Comparison of ENCODE assay signal across 31 cellular contexts in genomic region chr1:202979459-202979858, GRCh38. TPM values are rescaled to one million over a fixed set of nuclear protein-coding genes. Genes with fewer than 3 reads are reported as not detected.
DNase-seq lines count a peak whose midpoint lies in the region; ATAC-seq, FAIRE-seq and TF ChIP-seq lines count a peak whose summit lies in the region.
"Had no signal": no experiment of that assay in that cellular context is flagged by ENCODE, and none has a peak within 500 bp of the region (broad histone marks: within the 10 kb centered on the region; RNA-seq: fewer than 3 reads in every experiment).

No MANE protein-coding gene starts in this region.

- ATAC-seq in K562 (no peak), Right ventricle myocardium superior (ENCODE audit: poor library complexity) (no peak)
- ATAC-seq: A549; CD8-positive, alpha-beta T cell had no signal

- BruUV-seq in K562 (replicated peaks; lab: Mats Ljungman, UMichigan): no TSS peak

- no peaks in the 10 kb centered on the region for H3K9me1 ChIP-seq in K562 (ENCODE audit: control insufficient read depth, insufficient read depth, low read length)

- no peaks in the 10 kb centered on the region for H3K27me3 ChIP-seq in BLaER1
- H3K27me3 ChIP-seq in BLaER1 treated with 17β-estradiol and CSF1 and Interleukin-3, amounts not matched to agents 10 nM and 100 nM: no peaks in the 10 kb centered on the region
- peaks cover 4 to 11% of the 10 kb centered on the region in 2 experiments; a peak in 2 of 5 replicates for H3K27me3 ChIP-seq in K562 (ENCODE audit: control insufficient read depth in 2 of 2, insufficient read depth in 2 of 2, low read length in 2 of 2)

- no peaks in the 10 kb centered on the region for H4K20me1 ChIP-seq in BLaER1
- no peaks in the 10 kb centered on the region for H4K20me1 ChIP-seq in BLaER1 treated with 17β-estradiol and CSF1 and Interleukin-3, amounts not matched to agents 10 nM and 100 nM
- no peaks in the 10 kb centered on the region for H4K20me1 ChIP-seq in K562 (replicated peaks; ENCODE audit: control insufficient read depth, insufficient read depth, low read length)

- H3K36me3 ChIP-seq in BLaER1 (no peaks in the 10 kb centered on the region), K562 (ENCODE audit: control insufficient read depth, insufficient read depth, low read length) (no peaks in the 10 kb centered on the region)
- H3K36me3 ChIP-seq in BLaER1 treated with 17β-estradiol and CSF1 and Interleukin-3, amounts not matched to agents 10 nM and 100 nM: no peaks in the 10 kb centered on the region
- H3K36me3 ChIP-seq: BE2C had no signal

- no peak for TF ChIP-seq EP300 in K562 (IDR thresholded peaks at IDR 0.05; ENCODE audit: low read length)

- no peak for TF ChIP-seq RAD21 in K562 (CRISPR knock-in tag; conservative IDR thresholded peaks at IDR 0.05 in 1 of 2, IDR thresholded peaks at IDR 0.05 in 1 of 2)

- H3K9me3 ChIP-seq in BLaER1 (peaks cover 12% of the 10 kb centered on the region), K562 (replicated peaks; ENCODE audit: control insufficient read depth, insufficient read depth, low read depth, low read length) (no peaks in the 10 kb centered on the region)
- H3K9me3 ChIP-seq in BLaER1 treated with 17β-estradiol and CSF1 and Interleukin-3, amounts not matched to agents 10 nM and 100 nM (replicated peaks in 1 of 11): peaks cover 0 to 21% (median 10%) of the 10 kb centered on the region in 11 experiments; a peak in 16 of 22 replicates
- H3K9me3 ChIP-seq: A549, BE2C, Caco-2 had no signal

- no peak overlapping the region for H3K9ac ChIP-seq in BLaER1
- no peak overlapping the region for H3K9ac ChIP-seq in BLaER1 treated with 17β-estradiol and CSF1 and Interleukin-3, amounts not matched to agents 10 nM and 100 nM
- H3K9ac ChIP-seq in K562 (ENCODE audit: insufficient read depth in 1 of 2, low read depth in 2 of 2, low read length in 2 of 2): no peak overlapping the region

- in situ Hi-C loops in K562 (cut with MboI): no loop called here

- H3K4me1 ChIP-seq in BLaER1 (peaks cover 41% of the 10 kb centered on the region), K562 (replicated peaks in 1 of 2; ENCODE audit: control insufficient read depth in 2 of 2, insufficient read depth in 2 of 2, low read length in 2 of 2) (peaks cover 0 to 4% of the 10 kb centered on the region in 2 experiments; a peak in 2 of 5 replicates)
- peaks cover 10 to 37% (median 31%) of the 10 kb centered on the region in 10 experiments for H3K4me1 ChIP-seq in BLaER1 treated with 17β-estradiol and CSF1 and Interleukin-3, amounts not matched to agents 10 nM and 100 nM
- H3K4me1 ChIP-seq: A549, BE2C, Caco-2 had no signal

- no peak overlapping the region for H2AFZ ChIP-seq in K562 (ENCODE audit: low read depth, low read length)

- DNase-seq in K562 (ENCODE audit: extremely low read depth in 1 of 4, low spot score in 3 of 4) (peak in 1 of 4 experiments; percentile 8), NCI-H2029 treated with DMSO at 0.1 percent for 48 hours (lab: John Stamatoyannopoulos, UW) (no peak), Right ventricle myocardium superior (no peak)
- DNase-seq in activated naive CD4-positive, alpha-beta T cell (lab: John Stamatoyannopoulos, UW): no peak
- DNase-seq: 8988T; ACHN; AML-193; BE2C; C1 segment of cervical spinal cord; Caco-2; Calu3; CD4-positive, alpha-beta memory T cell; CD4-positive, alpha-beta T cell; CD4-positive, CD25-positive, alpha-beta regulatory T cell; CD8-positive, alpha-beta memory T cell; CD8-positive, alpha-beta T cell; COR-L47; DMS 273 treated with DMSO at 0.1 percent for 48 hours; DMS153; DMS53; DMS79; DMS79 treated with DMSO at 0.1 percent for 48 hours; DND-41; EL had no signal

- no peak for FAIRE-seq in K562 (lab: Jason Lieb, UNC)
- FAIRE-seq: A204.1, A549, D721Med had no signal

- H3K4me2 ChIP-seq in BLaER1: peak overlapping the region; percentile 67
- peak overlapping the region in 8 of 11 experiments; percentile 44 to 69 (median 64); a peak in 15 of 22 replicates for H3K4me2 ChIP-seq in BLaER1 treated with 17β-estradiol and CSF1 and Interleukin-3, amounts not matched to agents 10 nM and 100 nM
- no peak overlapping the region for H3K4me2 ChIP-seq in K562 (ENCODE audit: insufficient read depth, low read length)
- H3K4me2 ChIP-seq: A549 had no signal

- H3K4me3 ChIP-seq in BLaER1 (no peak overlapping the region), K562 (no peak overlapping the region)
- no peak overlapping the region for H3K4me3 ChIP-seq in BLaER1 treated with 17β-estradiol and CSF1 and Interleukin-3, amounts not matched to agents 10 nM and 100 nM
- H3K4me3 ChIP-seq: A549 had no signal

- no peak for TF ChIP-seq CTCF in K562 (IDR thresholded peaks at IDR 0.05 in 2 of 3, conservative IDR thresholded peaks at IDR 0.05 in 1 of 3; ENCODE audit: insufficient read depth in 2 of 3, low read depth in 1 of 3, low read length in 3 of 3)

- TF ChIP-seq POLR2A in K562 (conservative IDR thresholded peaks at IDR 0.05): no peak

- 4% methylated on average over 2 of the region's 2 CpGs for WGBS in K562 (ENCODE audit: insufficient coverage, low coverage, missing lambda C conversion rate)

- CTCF ChIA-PET in K562 (lab: Yijun Ruan, JAX; ENCODE audit: low intra/inter-chr PET ratio): no interaction called here

- intact Hi-C loops in K562 (cut with micrococcal nuclease): no loop called here
- intact Hi-C loops in Right ventricle myocardium superior (cut with DNase I): no loop called here

- H3K27ac ChIP-seq in BLaER1: peak overlapping the region; percentile 2; the same call in 1 of the 2 replicates
- peak overlapping the region in 1 of 11 experiments; percentile 9; a peak in 1 of 22 replicates for H3K27ac ChIP-seq in BLaER1 treated with 17β-estradiol and CSF1 and Interleukin-3, amounts not matched to agents 10 nM and 100 nM
- no peak overlapping the region for H3K27ac ChIP-seq in K562 (ENCODE audit: extremely low read depth, low read depth, low read length)
- H3K27ac ChIP-seq: 22Rv1, A549, C4-2B had no signal

- no peaks in the 10 kb centered on the region for H3K79me2 ChIP-seq in K562 (ENCODE audit: control insufficient read depth, insufficient read depth, low read length)

- POLR2A ChIA-PET in K562 (lab: Yijun Ruan, JAX): interaction anchor here (0.9 kb wide), 1 partner anchor 12 kb away, joined by 5 read pairs; no protein-coding TSS in a partner anchor

RNA-seq across cellular contexts. Expression of gene CYB5R1, which starts 12.4 kb away (rescaled TPM):
- 95.0 and 159 TPM in 2 replicates for total RNA-seq in K562 (2011; cell fraction: chromatin; rRNA removed; ENCODE audit: low replicate concordance)
- 139 and 149 TPM in 2 replicates for total RNA-seq in K562 (2011; cell fraction: nucleolus; rRNA removed)
- total RNA-seq in K562 (2011; cell fraction: nucleoplasm; rRNA removed): 123 and 126 TPM in 2 replicates
- total RNA-seq in K562 (2014; rRNA removed) (42.8 and 48.3 TPM in 2 replicates), K562 (2014; rRNA removed; fragmentation: Illumina TruSeq; extraction: Trizol) (34.4 and 34.6 TPM in 2 replicates), K562 (2015; rRNA removed; fragmentation: Illumina TruSeq; extraction: Trizol) (32.2 and 32.3 TPM in 2 replicates), K562 (2021) (38.8 and 41.1 TPM in 2 replicates), Right ventricle myocardium superior (118 TPM)
- polyA plus RNA-seq in K562 (2011; rRNA removed) (29.0 and 35.8 TPM in 2 replicates), K562 (2014; fragmentation: Illumina TruSeq; extraction: Trizol) (46.6 and 48.6 TPM in 2 replicates), K562 (2014; fragmentation: Nextera tagmentation; extraction: Ambion mirVana) (10 to 100 TPM; 10.6 to 14.3 TPM), K562 (2014; rRNA removed) (30.6 and 47.9 TPM in 2 replicates)
- polyA plus RNA-seq in K562 (2011; cell fraction: cytosol; rRNA removed): 22.3 and 33.8 TPM in 2 replicates
- polyA plus RNA-seq in K562 (2011; cell fraction: nucleus; rRNA removed): 90.4 and 107 TPM in 2 replicates
- polyA plus RNA-seq in K562 (2012): 41.2 and 48.6 TPM in 2 replicates
- 24.2 and 35.7 TPM in 2 replicates for polyA minus RNA-seq in K562 (2011; rRNA and poly(A)+ RNA removed)
- 9.0 and 16.4 TPM in 2 replicates for polyA minus RNA-seq in K562 (2011; cell fraction: cytosol; rRNA and poly(A)+ RNA removed)
- 38.1 and 46.9 TPM in 2 replicates for polyA minus RNA-seq in K562 (2011; cell fraction: nucleus; rRNA and poly(A)+ RNA removed)

RNA-seq across cellular contexts. Expression of gene ADIPOR1, which starts 21.3 kb away (rescaled TPM):
- 104 TPM in 2 replicates for total RNA-seq in K562 (2011; cell fraction: chromatin; rRNA removed; ENCODE audit: low replicate concordance)
- 116 and 121 TPM in 2 replicates for total RNA-seq in K562 (2011; cell fraction: nucleolus; rRNA removed)
- total RNA-seq in K562 (2011; cell fraction: nucleoplasm; rRNA removed): 166 and 246 TPM in 2 replicates
- 100 and 120 TPM in 2 replicates for total RNA-seq in K562 (2014; rRNA removed)
- total RNA-seq in K562 (2014; rRNA removed; fragmentation: Illumina TruSeq; extraction: Trizol): 110 and 117 TPM in 2 replicates
- total RNA-seq in K562 (2015; rRNA removed; fragmentation: Illumina TruSeq; extraction: Trizol): 93.3 and 101 TPM in 2 replicates
- 95.2 and 96.1 TPM in 2 replicates for total RNA-seq in K562 (2021)
- 217 and 228 TPM in 2 replicates for polyA plus RNA-seq in K562 (2011; rRNA removed)
- polyA plus RNA-seq in K562 (2011; cell fraction: cytosol; rRNA removed): 160 and 243 TPM in 2 replicates
- 97.3 and 132 TPM in 2 replicates for polyA plus RNA-seq in K562 (2011; cell fraction: nucleus; rRNA removed)
- 71.4 and 117 TPM in 2 replicates for polyA plus RNA-seq in K562 (2012)
- 137 and 172 TPM in 2 replicates for polyA plus RNA-seq in K562 (2014; fragmentation: Illumina TruSeq; extraction: Trizol)
- polyA plus RNA-seq in K562 (2014; fragmentation: Nextera tagmentation; extraction: Ambion mirVana): 10 to 100 TPM; 29.0 to 33.4 TPM
- polyA plus RNA-seq in K562 (2014; rRNA removed): 92.6 and 126 TPM in 2 replicates
- polyA minus RNA-seq in K562 (2011; rRNA and poly(A)+ RNA removed): 245 and 292 TPM in 2 replicates
- 94.3 and 109 TPM in 2 replicates for polyA minus RNA-seq in K562 (2011; cell fraction: cytosol; rRNA and poly(A)+ RNA removed)
- 22.8 and 40.0 TPM in 2 replicates for polyA minus RNA-seq in K562 (2011; cell fraction: nucleus; rRNA and poly(A)+ RNA removed)
- total RNA-seq in Right ventricle myocardium superior: 76.6 TPM

RNA-seq across cellular contexts. Expression of gene TMEM183A, which starts 27.7 kb away (rescaled TPM):
- 131 and 149 TPM in 2 replicates for total RNA-seq in K562 (2011; cell fraction: chromatin; rRNA removed; ENCODE audit: low replicate concordance)
- total RNA-seq in K562 (2011; cell fraction: nucleolus; rRNA removed): 80.0 and 91.2 TPM in 2 replicates
- total RNA-seq in K562 (2011; cell fraction: nucleoplasm; rRNA removed): 117 and 162 TPM in 2 replicates
- total RNA-seq in K562 (2014; rRNA removed) (119 and 136 TPM in 2 replicates), K562 (2014; rRNA removed; fragmentation: Illumina TruSeq; extraction: Trizol) (127 and 136 TPM in 2 replicates), K562 (2015; rRNA removed; fragmentation: Illumina TruSeq; extraction: Trizol) (114 TPM in 2 replicates), K562 (2021) (124 and 143 TPM in 2 replicates), Right ventricle myocardium superior (21.8 TPM)
- polyA plus RNA-seq in K562 (2011; rRNA removed) (166 and 180 TPM in 2 replicates), K562 (2014; fragmentation: Illumina TruSeq; extraction: Trizol) (144 and 190 TPM in 2 replicates), K562 (2014; fragmentation: Nextera tagmentation; extraction: Ambion mirVana) (10 to 100 TPM; 23.4 to 31.8 TPM), K562 (2014; rRNA removed) (124 and 139 TPM in 2 replicates)
- 195 and 277 TPM in 2 replicates for polyA plus RNA-seq in K562 (2011; cell fraction: cytosol; rRNA removed)
- polyA plus RNA-seq in K562 (2011; cell fraction: nucleus; rRNA removed): 226 and 265 TPM in 2 replicates
- 81.2 and 82.1 TPM in 2 replicates for polyA plus RNA-seq in K562 (2012)
- polyA minus RNA-seq in K562 (2011; rRNA and poly(A)+ RNA removed): 195 and 208 TPM in 2 replicates
- 63.5 and 86.2 TPM in 2 replicates for polyA minus RNA-seq in K562 (2011; cell fraction: cytosol; rRNA and poly(A)+ RNA removed)
- polyA minus RNA-seq in K562 (2011; cell fraction: nucleus; rRNA and poly(A)+ RNA removed): 54.9 and 85.7 TPM in 2 replicates

RNA-seq across cellular contexts. Expression of gene PPFIA4, which starts 46.8 kb away (rescaled TPM):
- 88.7 and 176 TPM in 2 replicates for total RNA-seq in K562 (2011; cell fraction: chromatin; rRNA removed; ENCODE audit: low replicate concordance)
- total RNA-seq in K562 (2011; cell fraction: nucleolus; rRNA removed): 60.7 and 63.9 TPM in 2 replicates
- 62.3 and 64.9 TPM in 2 replicates for total RNA-seq in K562 (2011; cell fraction: nucleoplasm; rRNA removed)
- 0.94 and 1.00 TPM in 2 replicates for total RNA-seq in K562 (2014; rRNA removed)
- total RNA-seq in K562 (2014; rRNA removed; fragmentation: Illumina TruSeq; extraction: Trizol): 0.22 and 0.36 TPM in 2 replicates
- 0.43 and 0.60 TPM in 2 replicates for total RNA-seq in K562 (2015; rRNA removed; fragmentation: Illumina TruSeq; extraction: Trizol)
- 1.9 and 2.0 TPM in 2 replicates for total RNA-seq in K562 (2021)
- polyA plus RNA-seq in K562 (2011; rRNA removed): 12.0 and 15.5 TPM in 2 replicates
- polyA plus RNA-seq in K562 (2011; cell fraction: cytosol; rRNA removed): 4.9 and 6.3 TPM in 2 replicates
- 133 and 139 TPM in 2 replicates for polyA plus RNA-seq in K562 (2011; cell fraction: nucleus; rRNA removed)
- polyA plus RNA-seq in K562 (2012): 3.8 and 4.7 TPM in 2 replicates
- polyA plus RNA-seq in K562 (2014; fragmentation: Illumina TruSeq; extraction: Trizol): 0.69 and 0.70 TPM in 2 replicates
- polyA plus RNA-seq in K562 (2014; fragmentation: Nextera tagmentation; extraction: Ambion mirVana): under 1 TPM; 0.07 to 0.08 TPM
- polyA plus RNA-seq in K562 (2014; rRNA removed): 1.2 and 5.3 TPM in 2 replicates
- 5.5 and 9.7 TPM in 2 replicates for polyA minus RNA-seq in K562 (2011; rRNA and poly(A)+ RNA removed)
- 5.2 and 6.8 TPM in 2 replicates for polyA minus RNA-seq in K562 (2011; cell fraction: cytosol; rRNA and poly(A)+ RNA removed)
- polyA minus RNA-seq in K562 (2011; cell fraction: nucleus; rRNA and poly(A)+ RNA removed): 32.0 and 45.5 TPM in 2 replicates
- 19.3 TPM for total RNA-seq in Right ventricle myocardium superior
- polyA plus RNA-seq: CD4-positive, alpha-beta memory T cell; CD4-positive, CD25-positive, alpha-beta regulatory T cell; CD8-positive, alpha-beta memory T cell had no signal

RNA-seq across cellular contexts. Expression of gene KLHL12, which starts 52.4 kb away (rescaled TPM):
- 42.0 and 56.8 TPM in 2 replicates for total RNA-seq in K562 (2011; cell fraction: chromatin; rRNA removed; ENCODE audit: low replicate concordance)
- total RNA-seq in K562 (2011; cell fraction: nucleolus; rRNA removed): 12.5 and 16.1 TPM in 2 replicates
- 21.0 and 23.8 TPM in 2 replicates for total RNA-seq in K562 (2011; cell fraction: nucleoplasm; rRNA removed)
- total RNA-seq in K562 (2014; rRNA removed) (30.7 and 31.5 TPM in 2 replicates), K562 (2014; rRNA removed; fragmentation: Illumina TruSeq; extraction: Trizol) (40.6 and 43.4 TPM in 2 replicates), K562 (2015; rRNA removed; fragmentation: Illumina TruSeq; extraction: Trizol) (34.7 and 35.0 TPM in 2 replicates), K562 (2021) (32.0 and 35.2 TPM in 2 replicates), Right ventricle myocardium superior (19.4 TPM)
- polyA plus RNA-seq in K562 (2011; rRNA removed) (66.8 and 85.1 TPM in 2 replicates), K562 (2014; fragmentation: Illumina TruSeq; extraction: Trizol) (37.4 and 40.4 TPM in 2 replicates), K562 (2014; fragmentation: Nextera tagmentation; extraction: Ambion mirVana) (10 to 100 TPM; 23.1 to 25.7 TPM), K562 (2014; rRNA removed) (32.0 and 33.4 TPM in 2 replicates)
- polyA plus RNA-seq in K562 (2011; cell fraction: cytosol; rRNA removed): 32.4 and 50.9 TPM in 2 replicates
- 48.0 and 65.3 TPM in 2 replicates for polyA plus RNA-seq in K562 (2011; cell fraction: nucleus; rRNA removed)
- polyA plus RNA-seq in K562 (2012): 24.1 and 26.7 TPM in 2 replicates
- 102 and 119 TPM in 2 replicates for polyA minus RNA-seq in K562 (2011; rRNA and poly(A)+ RNA removed)
- polyA minus RNA-seq in K562 (2011; cell fraction: cytosol; rRNA and poly(A)+ RNA removed): 23.5 and 28.2 TPM in 2 replicates
- polyA minus RNA-seq in K562 (2011; cell fraction: nucleus; rRNA and poly(A)+ RNA removed): 15.8 and 27.0 TPM in 2 replicates
